In genomic region chr1:111448918-111449702, GRCh38 we compare ENCODE assay signal across 8 cellular contexts. TPM values are rescaled to one million over a fixed set of nuclear protein-coding genes. Genes with fewer than 3 reads are reported as not detected.
A peak's percentile ranks its signal among the peaks of the same experiment; 100 is the strongest.
DNase-seq lines count a peak whose midpoint lies in the region; ATAC-seq and TF ChIP-seq lines count a peak whose summit lies in the region.

Gene ATP5PB, plus strand, starts transcription at chr1:111449464. Its CDS starts 78 bp downstream, at chr1:111449542.
Gene WDR77, minus strand, starts transcription at chr1:111449256. Its CDS starts 87 bp downstream, at chr1:111449169.

- ATAC-seq in HG02884 (IDR thresholded peaks at IDR 0.05; ENCODE audit: unreplicated experiment) (peak; percentile 96), heart right ventricle (peak; percentile 95 to 98 (median 96)), upper lobe of left lung (ENCODE audit: low FRiP score in 2 of 2) (peak; percentile 97)

- WGBS in heart right ventricle, 2 donors: 0 to 1% methylated on average over 52 to 54 of the region's 54 CpGs
- 0 to 1% methylated on average over 27 to 47 of the region's 54 CpGs for WGBS in upper lobe of left lung, 2 donors

- peak within 1 kb of the TSS; percentile 91 for H3K27ac Mint-ChIP-seq in T-helper 1 cell treated with Interleukin-12 subunit alpha and Interleukin-12 subunit beta and Interleukin-4 antibody, amounts not matched to agents 30 μg/mL and 1 μg/mL, for 36 hours

- H3K27me3 Mint-ChIP-seq in T-helper 1 cell treated with Interleukin-12 subunit alpha and Interleukin-12 subunit beta and Interleukin-4 antibody, amounts not matched to agents 30 μg/mL and 1 μg/mL, for 36 hours (ENCODE audit: low read depth): no peaks in the 10 kb centered on the region

- no peak for TF ChIP-seq EP300 in upper lobe of left lung (IDR thresholded peaks at IDR 0.05)

- peaks cover 0 to 68% (median 24%) of the 10 kb centered on the region in 9 donors for H3K36me3 ChIP-seq in heart right ventricle
- H3K36me3 ChIP-seq in upper lobe of left lung: peaks cover 0 to 41% (median 8%) of the 10 kb centered on the region in 4 donors

- TF ChIP-seq CTCF in GM13977 (IDR thresholded peaks at IDR 0.05; ENCODE audit: extremely low read depth, insufficient read depth, missing control alignments) (no peak), heart right ventricle (IDR thresholded peaks at IDR 0.05) (peak in 2 of 9 donors; percentile 7 to 9), upper lobe of left lung (IDR thresholded peaks at IDR 0.05) (peak in 1 of 6 experiments; percentile 5)

- peak within 1 kb of the TSS; percentile 61 to 89 (median 80) for H3K4me3 ChIP-seq in heart right ventricle
- peak within 1 kb of the TSS; percentile 73 to 94 (median 92) for H3K4me3 ChIP-seq in upper lobe of left lung

- no peaks in the 10 kb centered on the region for H3K9me3 ChIP-seq in heart right ventricle
- no peaks in the 10 kb centered on the region for H3K9me3 ChIP-seq in upper lobe of left lung

- no peaks in the 10 kb centered on the region for H3K9me3 Mint-ChIP-seq in T-helper 1 cell treated with Interleukin-12 subunit alpha and Interleukin-12 subunit beta and Interleukin-4 antibody, amounts not matched to agents 30 μg/mL and 1 μg/mL, for 36 hours

- peaks cover 60% of the 10 kb centered on the region for H3K4me1 Mint-ChIP-seq in T-helper 1 cell treated with Interleukin-12 subunit alpha and Interleukin-12 subunit beta and Interleukin-4 antibody, amounts not matched to agents 30 μg/mL and 1 μg/mL, for 36 hours (ENCODE audit: low read depth)

- DNase-seq in GM13977 (ENCODE audit: low spot score) (peak; percentile 95), NCI-H1694 (lab: John Stamatoyannopoulos, UW) (peak; percentile 99), amniotic stem cell (lab: John Stamatoyannopoulos, UW) (peak; percentile 99), heart right ventricle (peak; percentile 88 to 97), posterior cingulate gyrus (peak; percentile 87 to 99 (median 94)), upper lobe of left lung (peak; percentile 88 to 96)

- peak in 2 of 4 donors; percentile 3 to 61 for TF ChIP-seq POLR2A in upper lobe of left lung (IDR thresholded peaks at IDR 0.05)

- intact Hi-C loops in heart right ventricle (cut with DNase I): no loop called here
- intact Hi-C loops in posterior cingulate gyrus (cut with DNase I): loop anchor here (2.0 kb wide), 1 partner anchor 310 kb away; no protein-coding TSS in a partner anchor

- in situ Hi-C loops in GM13977 (cut with MboI; ENCODE audit: low pct_unique_long_range_greater_than_20kb, low sequenced_read_pairs, unreplicated experiment): loop anchor here (10.0 kb wide), 1 partner anchor 224 kb away; the partner anchor contains the start of gene CHI3L2

- H3K4me1 ChIP-seq in heart right ventricle (peaks cover 0 to 60% (median 57%) of the 10 kb centered on the region in 9 donors), upper lobe of left lung (peaks cover 33 to 48% (median 40%) of the 10 kb centered on the region in 4 donors)

- peaks cover 39% of the 10 kb centered on the region for H3K36me3 Mint-ChIP-seq in T-helper 1 cell treated with Interleukin-12 subunit alpha and Interleukin-12 subunit beta and Interleukin-4 antibody, amounts not matched to agents 30 μg/mL and 1 μg/mL, for 36 hours (ENCODE audit: low read depth)

- H3K27me3 ChIP-seq in heart right ventricle (no peaks in the 10 kb centered on the region), upper lobe of left lung (no peaks in the 10 kb centered on the region)

- H3K27ac ChIP-seq in heart right ventricle: peak within 1 kb of the TSS; percentile 80 to 97 (median 90)
- H3K27ac ChIP-seq in upper lobe of left lung: peak within 1 kb of the TSS; percentile 84 to 94 (median 92)

- H3K4me3 Mint-ChIP-seq in T-helper 1 cell treated with Interleukin-12 subunit alpha and Interleukin-12 subunit beta and Interleukin-4 antibody, amounts not matched to agents 30 μg/mL and 1 μg/mL, for 36 hours: peak within 1 kb of the TSS; percentile 100

RNA-seq across cellular contexts. Expression of gene ATP5PB, which starts in this region (rescaled TPM):
- total RNA-seq in heart right ventricle (100 to 1,000 TPM; 566 to 899 (median 797) TPM), upper lobe of left lung (100 to 1,000 TPM in 4 of 6 donors, 10 to 100 TPM in 2; 38.8 to 149 (median 132) TPM)
- 100 to 1,000 TPM; 146 to 661 TPM for polyA plus RNA-seq in heart right ventricle

RNA-seq across cellular contexts. Expression of gene WDR77, which starts in this region (rescaled TPM):
- total RNA-seq in heart right ventricle (10 to 100 TPM; 26.0 to 40.3 (median 35.3) TPM), upper lobe of left lung (10 to 100 TPM; 11.3 to 32.2 (median 22.1) TPM)
- 10 to 100 TPM; 21.4 to 55.8 TPM for polyA plus RNA-seq in heart right ventricle

Comparison
In these comparisons a context has a peak if more than half of its experiments do, and no peak if none do; other contexts are left out.
1. Peak in every context shown above with its lines: DNase-seq, ATAC-seq, H3K4me3 ChIP-seq and H3K27ac ChIP-seq.